In genomic region chr14:20855652-20856291, GRCh38 we compare ENCODE assay signal across 8 cellular contexts. TPM values are rescaled to one million over a fixed set of nuclear protein-coding genes. Genes with fewer than 3 reads are reported as not detected.
DNase-seq lines count a peak whose midpoint lies in the region; ATAC-seq, FAIRE-seq and TF ChIP-seq lines count a peak whose summit lies in the region.

No MANE protein-coding gene starts in this region.

- DNase-seq in Caco-2 (peak; percentile 77 to 80), NOMO-1 treated with dmso at 0.1 percent for 144 hours (lab: John Stamatoyannopoulos, UW; ENCODE audit: unreplicated experiment) (peak; percentile 78), frontal cortex (ENCODE audit: low spot score in 2 of 2) (peak; percentile 44 to 55), osteoblast (ENCODE audit: insufficient read length, low spot score, missing footprints) (peak; percentile 81), cerebellar nuclear complex (lab: John Stamatoyannopoulos, UW) (no peak)

- no TSS peak for BruUV-seq in Caco-2 (replicated peaks; lab: Mats Ljungman, UMichigan)

- no peaks in the 10 kb centered on the region for H3K27me3 Mint-ChIP-seq in Caco-2 (ENCODE audit: insufficient read depth, unreplicated experiment)
- H3K27me3 Mint-ChIP-seq in activated T-helper 17 cell treated with anti-CD3 and anti-CD28 coated beads, Interleukin-2, amount 50 U/mL, for 72 hours = peaks cover 23% of the 10 kb centered on the region

- no peaks in the 10 kb centered on the region for H4K20me1 ChIP-seq in osteoblast (ENCODE audit: insufficient read depth, low read length)

- CTCF ChIA-PET in Caco-2 (lab: Charles Lee) = interaction anchor here (0.6 to 1.8 kb wide), 9 partner anchors 18 to 170 kb away, joined by 3 to 11 read pairs (median 5); no protein-coding TSS in a partner anchor

- H3K27me3 ChIP-seq in Caco-2 (replicated peaks; ENCODE audit: control insufficient read depth, insufficient read depth, low read length) (no peaks in the 10 kb centered on the region), osteoblast (ENCODE audit: insufficient read depth, low read length) (peaks cover 16% of the 10 kb centered on the region)

- H3K9me3 Mint-ChIP-seq in Caco-2 (ENCODE audit: unreplicated experiment) = no peaks in the 10 kb centered on the region
- no peaks in the 10 kb centered on the region for H3K9me3 Mint-ChIP-seq in activated T-helper 17 cell treated with anti-CD3 and anti-CD28 coated beads, Interleukin-2, amount 50 U/mL, for 72 hours

- no peaks in the 10 kb centered on the region for H3K79me2 ChIP-seq in osteoblast (ENCODE audit: insufficient read depth, low read length)

- no peak overlapping the region for H3K27ac Mint-ChIP-seq in Caco-2 (ENCODE audit: unreplicated experiment)
- H3K27ac Mint-ChIP-seq in activated T-helper 17 cell treated with anti-CD3 and anti-CD28 coated beads, Interleukin-2, amount 50 U/mL, for 72 hours = no peak overlapping the region

- no peaks in the 10 kb centered on the region for H3K36me3 Mint-ChIP-seq in Caco-2 (ENCODE audit: insufficient read depth, unreplicated experiment)
- no peaks in the 10 kb centered on the region for H3K36me3 Mint-ChIP-seq in activated T-helper 17 cell treated with anti-CD3 and anti-CD28 coated beads, Interleukin-2, amount 50 U/mL, for 72 hours (ENCODE audit: low read depth)

- peaks cover 6% of the 10 kb centered on the region for H3K4me1 ChIP-seq in Caco-2
- H3K4me1 ChIP-seq in osteoblast (ENCODE audit: insufficient read depth, low read length) = no peaks in the 10 kb centered on the region

- H3K9me3 ChIP-seq in Caco-2 = no peaks in the 10 kb centered on the region
- no peaks in the 10 kb centered on the region for H3K9me3 ChIP-seq in osteoblast (ENCODE audit: low read depth, low read length)

- H3K4me3 ChIP-seq in Caco-2 (ENCODE audit: low read depth, low read length) (no peak overlapping the region), osteoblast (ENCODE audit: insufficient read depth, low read length) (no peak overlapping the region)

- ATAC-seq in GM19328 (IDR thresholded peaks at IDR 0.05; ENCODE audit: unreplicated experiment) = peak; percentile 93
- ATAC-seq in HG03378 (IDR thresholded peaks at IDR 0.05; ENCODE audit: unreplicated experiment) = peak; percentile 89
- ATAC-seq in activated T-helper 17 cell treated with anti-CD3 and anti-CD28 coated beads, Interleukin-2, amount 50 U/mL, for 72 hours (replicated peaks) = peak; percentile 89

- H3K27ac ChIP-seq in osteoblast (ENCODE audit: low read depth, low read length) = no peak overlapping the region

- H2AFZ ChIP-seq in osteoblast (ENCODE audit: low read length) = no peak overlapping the region

- POLR2A ChIA-PET in Caco-2 (lab: Charles Lee) = no interaction called here

- TF ChIP-seq CTCF in Caco-2 (IDR thresholded peaks at IDR 0.05; ENCODE audit: insufficient read depth in 1 of 2, low read depth in 1 of 2, low read length in 1 of 2, severe bottlenecking in 1 of 2, unreplicated experiment in 1 of 2) = peak; percentile 73 to 76
- TF ChIP-seq CTCF in osteoblast (IDR thresholded peaks at IDR 0.05; ENCODE audit: extremely low read depth, low read depth, low read length) = peak; percentile 72

- no peak for FAIRE-seq in frontal cortex (lab: Jason Lieb, UNC)

- H3K36me3 ChIP-seq in Caco-2 (ENCODE audit: control insufficient read depth, insufficient read depth, low read length) (no peaks in the 10 kb centered on the region), osteoblast (ENCODE audit: insufficient read depth, low read length) (no peaks in the 10 kb centered on the region)

- no peak overlapping the region for H3K4me3 Mint-ChIP-seq in Caco-2 (ENCODE audit: unreplicated experiment)
- H3K4me3 Mint-ChIP-seq in activated T-helper 17 cell treated with anti-CD3 and anti-CD28 coated beads, Interleukin-2, amount 50 U/mL, for 72 hours = no peak overlapping the region

- intact Hi-C loops in Caco-2 (cut with micrococcal nuclease; ENCODE audit: unreplicated experiment) = loop anchor here (1.0 to 5.0 kb wide), 5 partner anchors 17 to 158 kb away; no protein-coding TSS in a partner anchor

- H3K4me2 ChIP-seq in osteoblast (ENCODE audit: insufficient read depth, low read length) = no peak overlapping the region

- H3K4me1 Mint-ChIP-seq in Caco-2 (ENCODE audit: low read depth, unreplicated experiment) = peaks cover 20% of the 10 kb centered on the region
- H3K4me1 Mint-ChIP-seq in activated T-helper 17 cell treated with anti-CD3 and anti-CD28 coated beads, Interleukin-2, amount 50 U/mL, for 72 hours = no peaks in the 10 kb centered on the region

RNA-seq across cellular contexts. Expression of gene RNASE3, which starts 35.4 kb away (rescaled TPM):
- total RNA-seq in Caco-2 (2022) = not detected in 2 replicates
- total RNA-seq in activated T-helper 17 cell treated with anti-CD3 and anti-CD28 coated beads, Interleukin-2, amount 50 U/mL, for 72 hours = not detected
- not detected for total RNA-seq in frontal cortex
- not detected in 2 replicates for total RNA-seq in osteoblast

RNA-seq across cellular contexts. Expression of gene RNASE1, which starts 53.1 kb away (rescaled TPM):
- total RNA-seq in Caco-2 (2022) = 1.2 and 1.5 TPM in 2 replicates
- total RNA-seq in activated T-helper 17 cell treated with anti-CD3 and anti-CD28 coated beads, Interleukin-2, amount 50 U/mL, for 72 hours = under 1 TPM in 1 of 2 donors, not detected in 1; 0.56 TPM
- 12.2 TPM for total RNA-seq in frontal cortex
- total RNA-seq in osteoblast = 1.1 TPM in 1 of 2 replicates, not detected in the other

Comparison
In these comparisons a context has a peak if more than half of its experiments do, and no peak if none do; other contexts are left out.
1. DNase-seq: peak in Caco-2 (2 of 2), NOMO-1 treated with dmso at 0.1 percent for 144 hours (single experiment), frontal cortex (2 of 2) and osteoblast (single experiment); none in cerebellar nuclear complex (0 of 2).
2. Peak in every context shown above with its lines, with median percentiles within 50 percentile points of each other: ATAC-seq.